In the genomic region with DNA sequence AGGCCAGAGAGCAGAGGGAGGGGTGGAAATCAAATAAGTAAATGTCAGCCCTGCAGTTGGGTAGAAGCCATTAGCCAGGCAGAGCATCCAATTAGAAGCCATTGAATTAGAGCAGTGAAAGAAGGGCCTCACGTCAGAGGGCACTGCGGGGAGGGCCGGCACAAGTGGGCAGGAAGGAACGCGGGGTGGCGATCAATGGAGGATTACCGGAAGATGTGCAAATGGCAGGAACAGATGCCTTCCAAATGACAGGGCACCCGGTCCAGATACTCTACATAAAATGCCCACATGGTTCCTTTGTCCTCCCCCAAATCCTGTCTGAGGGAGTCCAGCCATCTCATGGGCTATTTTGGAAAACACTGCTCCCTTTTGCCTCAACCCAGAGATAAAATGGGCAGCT, we compare ENCODE assay signal across 21 cellular contexts. TPM values are rescaled to one million over a fixed set of nuclear protein-coding genes. Genes with fewer than 3 reads are reported as not detected.
DNase-seq lines count a peak whose midpoint lies in the region; ATAC-seq, FAIRE-seq and TF ChIP-seq lines count a peak whose summit lies in the region.
"Had no signal": no experiment of that assay in that cellular context is flagged by ENCODE, and none has a peak within 500 bp of the region (broad histone marks: within the 10 kb centered on the region; RNA-seq: fewer than 3 reads in every experiment).

No MANE protein-coding gene starts in this region.

- no peaks in the 10 kb centered on the region for H3K9me3 ChIP-seq in adrenal gland (replicated peaks in 1 of 3)
- H3K9me3 ChIP-seq: neutrophil had no signal

- H3K27me3 ChIP-seq in adrenal gland, result no peaks in the 10 kb centered on the region

- no peaks in the 10 kb centered on the region for H3K36me3 ChIP-seq in adrenal gland (replicated peaks in 1 of 2)
- H3K36me3 ChIP-seq: neutrophil had no signal

- intact Hi-C loops in adrenal gland (cut with DNase I), result no loop called here

- ATAC-seq in HG03097 (IDR thresholded peaks at IDR 0.05; ENCODE audit: low FRiP score, unreplicated experiment) (no peak), HG03280 (IDR thresholded peaks at IDR 0.05; ENCODE audit: unreplicated experiment) (no peak)

- DNase-seq in NCI-H2029 (lab: John Stamatoyannopoulos, UW) (peak; percentile 18), NCI-H2029 treated with DMSO at 0.1 percent for 48 hours (lab: John Stamatoyannopoulos, UW) (no peak), adrenal gland (peak; percentile 43 to 87 (median 71)), midbrain (lab: John Stamatoyannopoulos, UW) (peak; percentile 48), substantia nigra (lab: John Stamatoyannopoulos, UW) (peak in 38 of 49 donors; percentile 7 to 82 (median 40)), RCC 7860 (ENCODE audit: low spot score) (no peak)
- DNase-seq: 8988T; activated CD4-positive, alpha-beta T cell treated with anti-CD3 and anti-CD28 coated beads, Interleukin-2, amount 50 U/mL, for 1 hour; activated naive CD8-positive, alpha-beta T cell treated with anti-CD3 and anti-CD28 coated beads, Interleukin-2, amount 10 ng/mL, durations not matched to agents 7 days and 5 days; activated T-cell treated with anti-CD3 and anti-CD28 coated beads, Interleukin-2, amount 50 U/mL, for 24 hours; CD4-positive, alpha-beta T cell; central memory CD4-positive, alpha-beta T cell; Right ventricle myocardium superior; T-helper 9 cell had no signal

- no peak for TF ChIP-seq CTCF in adrenal gland (IDR thresholded peaks at IDR 0.05)

- H3K27ac ChIP-seq in adrenal gland (peak overlapping the region; percentile 41 to 86 (median 66)), substantia nigra (ENCODE audit: low read depth, low read length, poor library complexity, severe bottlenecking) (peak overlapping the region; percentile 46)
- H3K27ac ChIP-seq: neutrophil, skin epidermis had no signal

- WGBS in adrenal gland, 4 donors, result 27 to 40% (median 34%) methylated on average over 8 of the region's 8 CpGs

- no peak overlapping the region for H3K4me3 ChIP-seq in adrenal gland
- H3K4me3 ChIP-seq: skin epidermis had no signal

- no peak for TF ChIP-seq POLR2A in adrenal gland (IDR thresholded peaks at IDR 0.05)

- H3K4me1 ChIP-seq in adrenal gland (replicated peaks in 1 of 2), result peaks cover 31 to 59% of the 10 kb centered on the region in 2 donors

- FAIRE-seq in RCC 7860 (lab: Jason Lieb, UNC), result no peak
- FAIRE-seq: frontal cortex, H54 had no signal

RNA-seq across cellular contexts. Expression of a gene that starts 3.4 kb away (rescaled TPM):
- 10 to 100 TPM; 18.2 to 74.9 (median 43.8) TPM for total RNA-seq in adrenal gland
- polyA plus RNA-seq in adrenal gland, result 10 to 100 TPM; 24.6 to 60.9 (median 32.2) TPM
- total RNA-seq: activated naive CD8-positive, alpha-beta T cell treated with anti-CD3 and anti-CD28 coated beads, Interleukin-2, amount 10 ng/mL, durations not matched to agents 7 days and 5 days; CD4-positive, alpha-beta T cell; lung microvascular endothelial cell had no signal

RNA-seq across cellular contexts. Expression of a gene that starts 38.6 kb away (rescaled TPM):
- 1 to 10 TPM; 1.7 to 9.9 (median 7.2) TPM for total RNA-seq in adrenal gland
- 1 to 10 TPM in 2 of 3 donors, under 1 TPM in 1; 0.95 to 1.9 (median 1.8) TPM for polyA plus RNA-seq in adrenal gland

Comparison
In these comparisons a context has a peak if more than half of its experiments do, and no peak if none do; other contexts are left out.
1. DNase-seq: peak in NCI-H2029 (single experiment), adrenal gland (7 of 7), midbrain (single experiment) and substantia nigra (38 of 49); none in NCI-H2029 treated with DMSO at 0.1 percent for 48 hours (single experiment) and RCC 7860 (single experiment).